Comparison of ENCODE assay signal across 23 cellular contexts in the genomic region with DNA sequence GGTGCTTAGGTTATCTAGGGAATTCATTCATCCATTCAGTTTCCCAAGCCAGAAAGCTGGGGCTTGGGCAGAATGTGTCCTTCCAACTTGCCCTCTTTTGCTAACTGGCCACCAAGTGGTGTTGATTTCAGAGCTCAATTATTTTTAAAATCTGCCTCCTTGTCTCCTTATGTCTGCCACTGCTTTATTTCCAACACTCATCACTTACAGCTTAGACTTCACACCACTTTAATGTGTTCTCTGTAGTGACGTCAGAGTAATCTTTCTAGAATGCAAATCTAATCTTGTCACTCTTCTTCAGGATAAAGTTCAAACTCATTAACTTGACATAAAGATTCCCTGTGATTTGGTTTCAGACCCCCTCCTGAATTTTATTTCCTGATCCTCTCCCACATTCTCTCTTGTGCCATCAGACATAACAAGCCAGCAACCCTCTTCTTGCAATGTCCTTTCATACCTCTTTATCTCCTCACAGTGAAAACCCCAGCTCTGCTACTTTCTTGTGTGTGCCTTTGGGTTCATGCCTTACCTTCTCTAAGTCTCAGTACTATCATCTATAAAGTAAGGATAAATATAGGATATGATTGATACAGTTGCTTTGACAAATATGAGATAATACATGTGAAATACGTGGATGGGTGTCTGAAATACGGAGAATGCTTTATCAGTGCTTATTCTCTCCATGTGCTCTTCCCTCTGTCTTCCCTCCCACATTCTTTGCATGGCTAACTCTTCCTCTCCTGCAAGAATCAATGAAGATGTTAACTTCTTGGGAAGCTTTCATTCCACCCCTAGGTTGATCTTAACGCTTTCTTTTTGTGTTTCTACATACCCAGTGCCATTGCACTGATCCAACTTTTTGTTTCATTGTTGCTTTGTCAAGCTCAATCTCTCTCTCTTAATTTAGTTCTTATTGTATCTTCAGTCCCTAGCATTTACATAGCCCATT.
DNase-seq lines count a peak whose midpoint lies in the region; ATAC-seq, FAIRE-seq and TF ChIP-seq lines count a peak whose summit lies in the region.
"Had no signal": no experiment of that assay in that cellular context is flagged by ENCODE, and none has a peak within 500 bp of the region (broad histone marks: within the 10 kb centered on the region; RNA-seq: fewer than 3 reads in every experiment).

No MANE protein-coding gene starts in this region.

- TF ChIP-seq EP300 in HepG2 (IDR thresholded peaks at IDR 0.05; ENCODE audit: low read depth in 2 of 2, low read length in 2 of 2) (no peak), HepG2 (CRISPR knock-in tag; IDR thresholded peaks at IDR 0.05; ENCODE audit: borderline replicate concordance) (no peak)

- no peaks in the 10 kb centered on the region for H3K9me3 ChIP-seq in HepG2 (ENCODE audit: low read length)
- no peaks in the 10 kb centered on the region for H3K9me3 ChIP-seq in right lobe of liver
- H3K9me3 ChIP-seq in heart right ventricle, result peaks cover 0 to 8% (median 0%) of the 10 kb centered on the region in 11 donors
- no peaks in the 10 kb centered on the region for H3K9me3 ChIP-seq in right cardiac atrium (ENCODE audit: control insufficient read depth, low read length)
- H3K9me3 ChIP-seq: BLaER1 treated with 17β-estradiol and CSF1 and Interleukin-3, amounts not matched to agents 10 nM and 100 nM had no signal

- H4K20me1 ChIP-seq in HepG2 (ENCODE audit: insufficient read depth, low read length), result no peaks in the 10 kb centered on the region
- H4K20me1 ChIP-seq: BLaER1 treated with 17β-estradiol and CSF1 and Interleukin-3, amounts not matched to agents 10 nM and 100 nM had no signal

- H3K79me2 ChIP-seq in HepG2 (ENCODE audit: insufficient read depth, low read length), result no peaks in the 10 kb centered on the region

- H2AFZ ChIP-seq in HepG2 (ENCODE audit: low read length), result no peak overlapping the region
- H2AFZ ChIP-seq: GM23338 had no signal

- H3K36me3 ChIP-seq in HepG2 (replicated peaks in 1 of 2; ENCODE audit: control insufficient read depth in 1 of 2, insufficient read depth in 2 of 2, low read length in 2 of 2) (no peaks in the 10 kb centered on the region), right lobe of liver (no peaks in the 10 kb centered on the region), heart right ventricle (no peaks in the 10 kb centered on the region)
- H3K36me3 ChIP-seq: BLaER1 treated with 17β-estradiol and CSF1 and Interleukin-3, amounts not matched to agents 10 nM and 100 nM had no signal

- no TSS peak for BruUV-seq in HepG2 (replicated peaks; lab: Mats Ljungman, UMichigan)

- no peaks in the 10 kb centered on the region for H3K36me3 Mint-ChIP-seq in activated CD8-positive, alpha-beta memory T cell treated with anti-CD3 and anti-CD28 coated beads, Interleukin-2, amount 10 ng/mL, durations not matched to agents 7 days and 5 days
- H3K36me3 Mint-ChIP-seq: CD4-positive, CD25-positive, alpha-beta regulatory T cell; CD8-positive, alpha-beta memory T cell; IgD-negative memory B cell had no signal

- H3K27ac ChIP-seq in HepG2 (ENCODE audit: extremely low read length, insufficient read depth, low read length) (no peak overlapping the region), right lobe of liver (no peak overlapping the region), heart right ventricle (peak overlapping the region in 1 of 10 donors; percentile 2), right cardiac atrium (ENCODE audit: low read length) (no peak overlapping the region)
- H3K27ac ChIP-seq: BLaER1 treated with 17β-estradiol and CSF1 and Interleukin-3, amounts not matched to agents 10 nM and 100 nM had no signal

- H3K4me3 ChIP-seq in HepG2 (replicated peaks in 1 of 3; ENCODE audit: insufficient read depth in 1 of 3, low read depth in 2 of 3, low read length in 3 of 3) (no peak overlapping the region), right lobe of liver (no peak overlapping the region), heart right ventricle (no peak overlapping the region), right cardiac atrium (ENCODE audit: low read length) (no peak overlapping the region)
- H3K4me3 ChIP-seq: BLaER1 treated with 17β-estradiol and CSF1 and Interleukin-3, amounts not matched to agents 10 nM and 100 nM; GM12878; GM23338 had no signal

- H3K27me3 ChIP-seq in HepG2 (ENCODE audit: control insufficient read depth in 1 of 2, insufficient read depth in 2 of 2, low read length in 2 of 2), result no peaks in the 10 kb centered on the region
- H3K27me3 ChIP-seq in right lobe of liver, result no peaks in the 10 kb centered on the region
- H3K27me3 ChIP-seq in heart right ventricle, result no peaks in the 10 kb centered on the region
- no peaks in the 10 kb centered on the region for H3K27me3 ChIP-seq in right cardiac atrium (ENCODE audit: control insufficient read depth, insufficient read depth)
- H3K27me3 ChIP-seq: BLaER1 treated with 17β-estradiol and CSF1 and Interleukin-3, amounts not matched to agents 10 nM and 100 nM had no signal

- no peak for ATAC-seq in HepG2
- ATAC-seq in right lobe of liver, result no peak
- peak in 7 of 8 donors; percentile 20 to 96 (median 69) for ATAC-seq in heart right ventricle
- ATAC-seq in right cardiac atrium, result peak; percentile 89 to 95
- no peak for ATAC-seq in HG02885 (IDR thresholded peaks at IDR 0.05; ENCODE audit: poor library complexity, unreplicated experiment)
- no peak for ATAC-seq in activated CD8-positive, alpha-beta memory T cell treated with anti-CD3 and anti-CD28 coated beads, Interleukin-2, amount 10 ng/mL, durations not matched to agents 7 days and 5 days
- ATAC-seq in GM18520 (IDR thresholded peaks at IDR 0.05; ENCODE audit: unreplicated experiment), result no peak
- ATAC-seq: GM12878, GM23338, HCT116 had no signal

- H3K4me2 ChIP-seq in HepG2 (ENCODE audit: low read depth, low read length), result no peak overlapping the region
- H3K4me2 ChIP-seq: BLaER1 treated with 17β-estradiol and CSF1 and Interleukin-3, amounts not matched to agents 10 nM and 100 nM; GM23338 had no signal

- H3K4me3 Mint-ChIP-seq in activated CD8-positive, alpha-beta memory T cell treated with anti-CD3 and anti-CD28 coated beads, Interleukin-2, amount 10 ng/mL, durations not matched to agents 7 days and 5 days, result no peak overlapping the region
- H3K4me3 Mint-ChIP-seq: B cell; CD4-positive, CD25-positive, alpha-beta regulatory T cell; CD8-positive, alpha-beta memory T cell; GM23338; HFFc6; IgD-negative memory B cell had no signal

- intact Hi-C loops in HepG2 (cut with micrococcal nuclease; ENCODE audit: unreplicated experiment), result no loop called here
- intact Hi-C loops in right lobe of liver (cut with DNase I), result no loop called here
- intact Hi-C loops in heart right ventricle (cut with DNase I), result no loop called here
- intact Hi-C loops in right cardiac atrium (cut with DNase I), result loop anchor here in 1 of 4 donors (5.0 kb wide), 1 partner anchor 282 kb away; no protein-coding TSS in a partner anchor

- DNase-seq in HepG2 (ENCODE audit: low spot score) (no peak), right lobe of liver (no peak), heart right ventricle (no peak), right cardiac atrium (peak in 1 of 3 donors; percentile 40)
- no peak for DNase-seq in activated CD8-positive, alpha-beta memory T cell treated with anti-CD3 and anti-CD28 coated beads, Interleukin-2, amount 10 ng/mL, durations not matched to agents 7 days and 5 days
- DNase-seq: CD4-positive, CD25-positive, alpha-beta regulatory T cell; CD8-positive, alpha-beta memory T cell; COR-L47; DMS 273 treated with DMSO at 0.1 percent for 48 hours; DMS53; DND-41; EL; H7; HFFc6 had no signal

- TF ChIP-seq CTCF in HepG2 (CRISPR knock-in tag; IDR thresholded peaks at IDR 0.05) (no peak), right lobe of liver (IDR thresholded peaks at IDR 0.05) (no peak), heart right ventricle (IDR thresholded peaks at IDR 0.05) (no peak)

- no peak for TF ChIP-seq RAD21 in HepG2 (CRISPR knock-in tag; IDR thresholded peaks at IDR 0.05)

- no peaks in the 10 kb centered on the region for H3K4me1 Mint-ChIP-seq in activated CD8-positive, alpha-beta memory T cell treated with anti-CD3 and anti-CD28 coated beads, Interleukin-2, amount 10 ng/mL, durations not matched to agents 7 days and 5 days
- H3K4me1 Mint-ChIP-seq: B cell; CD4-positive, CD25-positive, alpha-beta regulatory T cell; CD8-positive, alpha-beta memory T cell; IgD-negative memory B cell had no signal

- peaks cover 10% of the 10 kb centered on the region for H3K9me3 Mint-ChIP-seq in activated CD8-positive, alpha-beta memory T cell treated with anti-CD3 and anti-CD28 coated beads, Interleukin-2, amount 10 ng/mL, durations not matched to agents 7 days and 5 days (ENCODE audit: low read depth)
- H3K9me3 Mint-ChIP-seq: GM23338, HFFc6 had no signal

- in situ Hi-C loops in HepG2 (cut with HindIII; ENCODE audit: extremely low pct_ligation_motif_present, low pct_unique_long_range_greater_than_20kb), result no loop called here

- POLR2A ChIA-PET in HepG2 (lab: Yijun Ruan, JAX), result no interaction called here

- FAIRE-seq in HepG2 (lab: Jason Lieb, UNC), result no peak
- FAIRE-seq: GM12878, HTR-8/SVneo had no signal

- TF ChIP-seq POLR2A in HepG2 (IDR thresholded peaks at IDR 0.05; ENCODE audit: insufficient read depth in 1 of 2, low read depth in 2 of 2, low read length in 2 of 2) (no peak), right lobe of liver (IDR thresholded peaks at IDR 0.05) (no peak)

- CTCF ChIA-PET in HepG2 (lab: Yijun Ruan, JAX; ENCODE audit: low intra/inter-chr PET ratio, low total read pairs), result no interaction called here
- CTCF ChIA-PET in activated CD8-positive, alpha-beta memory T cell treated with anti-CD3 and anti-CD28 coated beads, Interleukin-2, amount 10 ng/mL, durations not matched to agents 7 days and 5 days (lab: Charles Lee), result no interaction called here

- H3K9ac ChIP-seq in HepG2 (ENCODE audit: insufficient read depth, low read depth, low read length), result no peak overlapping the region
- H3K9ac ChIP-seq: BLaER1 treated with 17β-estradiol and CSF1 and Interleukin-3, amounts not matched to agents 10 nM and 100 nM had no signal

- no peaks in the 10 kb centered on the region for H3K27me3 Mint-ChIP-seq in activated CD8-positive, alpha-beta memory T cell treated with anti-CD3 and anti-CD28 coated beads, Interleukin-2, amount 10 ng/mL, durations not matched to agents 7 days and 5 days
- H3K27me3 Mint-ChIP-seq: B cell; CD4-positive, CD25-positive, alpha-beta regulatory T cell; CD8-positive, alpha-beta memory T cell; IgD-negative memory B cell had no signal

- H3K4me1 ChIP-seq in HepG2 (ENCODE audit: insufficient read depth, low read length), result no peaks in the 10 kb centered on the region
- H3K4me1 ChIP-seq in right lobe of liver, result no peaks in the 10 kb centered on the region
- H3K4me1 ChIP-seq in heart right ventricle, result peaks cover 0 to 8% (median 0%) of the 10 kb centered on the region in 9 donors
- no peaks in the 10 kb centered on the region for H3K4me1 ChIP-seq in right cardiac atrium (ENCODE audit: control insufficient read depth, insufficient read depth, low read length)
- H3K4me1 ChIP-seq: BLaER1 treated with 17β-estradiol and CSF1 and Interleukin-3, amounts not matched to agents 10 nM and 100 nM had no signal

- no peak overlapping the region for H3K27ac Mint-ChIP-seq in activated CD8-positive, alpha-beta memory T cell treated with anti-CD3 and anti-CD28 coated beads, Interleukin-2, amount 10 ng/mL, durations not matched to agents 7 days and 5 days
- H3K27ac Mint-ChIP-seq: B cell; CD4-positive, CD25-positive, alpha-beta regulatory T cell; CD8-positive, alpha-beta memory T cell; GM23338; HFFc6 had no signal

- WGBS in HepG2 (ENCODE audit: low lambda C conversion rate), result 0% methylated on average over 4 of the region's 4 CpGs
- 79% methylated on average over 4 of the region's 4 CpGs for WGBS in right lobe of liver (ENCODE audit: insufficient coverage, low coverage, low lambda C conversion rate, missing lambda C conversion rate)
- WGBS in heart right ventricle, 2 donors, result 55 to 67% methylated on average over 4 of the region's 4 CpGs
- WGBS in right cardiac atrium, result 67% methylated on average over 4 of the region's 4 CpGs

Comparison
In these comparisons a context has a peak if more than half of its experiments do, and no peak if none do; other contexts are left out.
1. ATAC-seq: peak in heart right ventricle (7 of 8) and right cardiac atrium (2 of 2); none in HepG2 (single experiment), right lobe of liver (0 of 4), HG02885 (single experiment), activated CD8-positive, alpha-beta memory T cell treated with anti-CD3 and anti-CD28 coated beads, Interleukin-2, amount 10 ng/mL, durations not matched to agents 7 days and 5 days (single experiment) and GM18520 (single experiment).